In genomic region chr2:160222546-160223281, GRCh38 we compare ENCODE assay signal across 16 cellular contexts. TPM values are rescaled to one million over a fixed set of nuclear protein-coding genes. Genes with fewer than 3 reads are reported as not detected.
A peak's percentile ranks its signal among the peaks of the same experiment; 100 is the strongest.
DNase-seq lines count a peak whose midpoint lies in the region; ATAC-seq and TF ChIP-seq lines count a peak whose summit lies in the region.
"Had no signal": no experiment of that assay in that cellular context is flagged by ENCODE, and none has a peak within 500 bp of the region (broad histone marks: within the 10 kb centered on the region; RNA-seq: fewer than 3 reads in every experiment).

No MANE protein-coding gene starts in this region.

- peak overlapping the region; percentile 75 for H3K27ac ChIP-seq in VCaP
- peak overlapping the region; percentile 82 for H3K27ac ChIP-seq in lower lobe of right lung
- H3K27ac ChIP-seq in subcutaneous abdominal adipose tissue (ENCODE audit: low read depth, low read length): peak overlapping the region; percentile 69

- H3K36me3 Mint-ChIP-seq in activated T-cell treated with anti-CD3 and anti-CD28 coated beads, Interleukin-2, amount 50 U/mL, for 72 hours (ENCODE audit: insufficient read depth in 2 of 2): no peaks in the 10 kb centered on the region
- H3K36me3 Mint-ChIP-seq in immature natural killer cell: no peaks in the 10 kb centered on the region
- H3K36me3 Mint-ChIP-seq: naive thymus-derived CD8-positive, alpha-beta T cell had no signal

- peaks cover 73% of the 10 kb centered on the region for H3K4me1 Mint-ChIP-seq in activated T-cell treated with anti-CD3 and anti-CD28 coated beads, Interleukin-2, amount 50 U/mL, for 72 hours (ENCODE audit: low read depth)
- no peaks in the 10 kb centered on the region for H3K4me1 Mint-ChIP-seq in immature natural killer cell

- H3K4me1 ChIP-seq in lower lobe of right lung (peaks cover 24% of the 10 kb centered on the region), subcutaneous abdominal adipose tissue (ENCODE audit: control insufficient read depth in 5 of 5, insufficient read depth in 5 of 5, low read length in 5 of 5) (peaks cover 6 to 21% (median 15%) of the 10 kb centered on the region in 5 donors)

- H3K9me3 Mint-ChIP-seq in activated T-cell treated with anti-CD3 and anti-CD28 coated beads, Interleukin-2, amount 50 U/mL, for 72 hours: no peaks in the 10 kb centered on the region
- no peaks in the 10 kb centered on the region for H3K9me3 Mint-ChIP-seq in immature natural killer cell
- H3K9me3 Mint-ChIP-seq: naive thymus-derived CD8-positive, alpha-beta T cell had no signal

- intact Hi-C loops in lower lobe of right lung (cut with DNase I): no loop called here

- H3K4me3 Mint-ChIP-seq in activated T-cell treated with anti-CD3 and anti-CD28 coated beads, Interleukin-2, amount 50 U/mL, for 72 hours: peak overlapping the region; percentile 7 to 31
- H3K4me3 Mint-ChIP-seq in immature natural killer cell: no peak overlapping the region
- H3K4me3 Mint-ChIP-seq: naive thymus-derived CD8-positive, alpha-beta T cell had no signal

- peaks cover 39% of the 10 kb centered on the region for H3K27me3 Mint-ChIP-seq in activated T-cell treated with anti-CD3 and anti-CD28 coated beads, Interleukin-2, amount 50 U/mL, for 72 hours (ENCODE audit: low read depth)
- H3K27me3 Mint-ChIP-seq in immature natural killer cell (ENCODE audit: low read depth in 3 of 3): peaks cover 2 to 3% (median 3%) of the 10 kb centered on the region in 3 donors

- H3K27me3 ChIP-seq in lower lobe of right lung (ENCODE audit: low read depth): no peaks in the 10 kb centered on the region
- H3K27me3 ChIP-seq in subcutaneous abdominal adipose tissue (ENCODE audit: control insufficient read depth in 5 of 5, insufficient read depth in 4 of 5, low read length in 5 of 5): no peaks in the 10 kb centered on the region
- H3K27me3 ChIP-seq: dorsolateral prefrontal cortex had no signal

- no peaks in the 10 kb centered on the region for H3K36me3 ChIP-seq in lower lobe of right lung
- H3K36me3 ChIP-seq in subcutaneous abdominal adipose tissue (ENCODE audit: control insufficient read depth in 5 of 5, insufficient read depth in 5 of 5, low read length in 5 of 5): no peaks in the 10 kb centered on the region

- H3K9ac ChIP-seq in subcutaneous abdominal adipose tissue (ENCODE audit: low read length in 5 of 5): no peak overlapping the region

- no peak overlapping the region for H3K4me3 ChIP-seq in lower lobe of right lung
- no peak overlapping the region for H3K4me3 ChIP-seq in subcutaneous abdominal adipose tissue (ENCODE audit: low read depth in 1 of 5, low read length in 5 of 5)
- H3K4me3 ChIP-seq: dorsolateral prefrontal cortex, K562 had no signal

- TF ChIP-seq CTCF in VCaP (conservative IDR thresholded peaks at IDR 0.05): no peak
- TF ChIP-seq CTCF in lower lobe of right lung (IDR thresholded peaks at IDR 0.05): no peak

- H3K27ac Mint-ChIP-seq in activated T-cell treated with anti-CD3 and anti-CD28 coated beads, Interleukin-2, amount 50 U/mL, for 72 hours: no peak overlapping the region
- no peak overlapping the region for H3K27ac Mint-ChIP-seq in immature natural killer cell
- H3K27ac Mint-ChIP-seq: naive thymus-derived CD8-positive, alpha-beta T cell had no signal

- ATAC-seq in activated T-cell treated with anti-CD3 and anti-CD28 coated beads, Interleukin-2, amount 50 U/mL, for 72 hours (replicated peaks in 1 of 2): peak; percentile 14 to 24
- ATAC-seq in lower lobe of right lung (no peak), GM21619 (IDR thresholded peaks at IDR 0.05; ENCODE audit: unreplicated experiment) (no peak)
- ATAC-seq: K562; naive thymus-derived CD8-positive, alpha-beta T cell had no signal

- H3K9me3 ChIP-seq in lower lobe of right lung (no peaks in the 10 kb centered on the region), subcutaneous abdominal adipose tissue (ENCODE audit: control insufficient read depth in 5 of 5, low read length in 5 of 5) (no peaks in the 10 kb centered on the region)

- DNase-seq in activated T-cell treated with anti-CD3 and anti-CD28 coated beads, Interleukin-2, amount 50 U/mL, for 72 hours: peak in 1 of 2 donors; percentile 44
- no peak for DNase-seq in activated T-cell treated with anti-CD3 and anti-CD28 coated beads, Interleukin-2, amount 50 U/mL, for 1 hour
- DNase-seq in lower lobe of right lung (no peak), GM19238 (ENCODE audit: insufficient read length, low spot score) (no peak), immature natural killer cell (no peak)
- DNase-seq: activated T-cell treated with anti-CD3 and anti-CD28 coated beads for 4 hours; aorta; dorsolateral prefrontal cortex; naive thymus-derived CD8-positive, alpha-beta T cell; NCI-H1694 treated with DMSO at 0.1 percent for 48 hours; NCI-H526 treated with DMSO at 0.1 percent for 48 hours had no signal

RNA-seq across cellular contexts. Expression of gene ITGB6, which starts 22.6 kb away (rescaled TPM):
- total RNA-seq in activated T-cell treated with anti-CD3 and anti-CD28 coated beads, Interleukin-2, amount 50 U/mL, for 72 hours: not detected
- 65.2 TPM for total RNA-seq in lower lobe of right lung
- not detected for polyA plus RNA-seq in immature natural killer cell
- total RNA-seq: dorsolateral prefrontal cortex; naive thymus-derived CD8-positive, alpha-beta T cell had no signal
- polyA plus RNA-seq: AG04450; K562; naive thymus-derived CD8-positive, alpha-beta T cell had no signal

Comparison
In these comparisons a context has a peak if more than half of its experiments do, and no peak if none do; other contexts are left out.
1. ATAC-seq: peak in activated T-cell treated with anti-CD3 and anti-CD28 coated beads, Interleukin-2, amount 50 U/mL, for 72 hours (2 of 2); none in lower lobe of right lung (0 of 2) and GM21619 (single experiment).
2. H3K4me3 Mint-ChIP-seq: peak in activated T-cell treated with anti-CD3 and anti-CD28 coated beads, Interleukin-2, amount 50 U/mL, for 72 hours (2 of 2); none in immature natural killer cell (0 of 5).
3. RNA of gene ITGB6, which starts 22.6 kb away (total RNA-seq): 65.2 TPM in lower lobe of right lung (single experiment); not detected in activated T-cell treated with anti-CD3 and anti-CD28 coated beads, Interleukin-2, amount 50 U/mL, for 72 hours; every median in the first group is over 10 times any median in the second.
4. Peak in every context shown above with its lines, with median percentiles within 50 percentile points of each other: H3K27ac ChIP-seq.